In genomic region chr22:19959043-19959586, GRCh38 we compare ENCODE assay signal across 9 cellular contexts. TPM values are rescaled to one million over a fixed set of nuclear protein-coding genes. Genes with fewer than 3 reads are reported as not detected.
DNase-seq lines count a peak whose midpoint lies in the region; ATAC-seq and TF ChIP-seq lines count a peak whose summit lies in the region.
"Had no signal": no experiment of that assay in that cellular context is flagged by ENCODE, and none has a peak within 500 bp of the region (broad histone marks: within the 10 kb centered on the region; RNA-seq: fewer than 3 reads in every experiment).

No MANE protein-coding gene starts in this region.

- no peak overlapping the region for H2BK15ac ChIP-seq in IMR-90 (ENCODE audit: low read depth, low read length)

- TF ChIP-seq CTCF in IMR-90 (conservative IDR thresholded peaks at IDR 0.05; ENCODE audit: low read depth, low read length), result no peak
- TF ChIP-seq CTCF in kidney epithelial cell (IDR thresholded peaks at IDR 0.05; ENCODE audit: insufficient read depth, low read length, poor library complexity, severe bottlenecking), result no peak
- no peak for TF ChIP-seq CTCF in suprapubic skin (IDR thresholded peaks at IDR 0.05)

- H2BK5ac ChIP-seq in IMR-90 (ENCODE audit: low read depth, low read length, poor library complexity, severe bottlenecking), result no peak overlapping the region

- intact Hi-C loops in IMR-90 (cut with micrococcal nuclease), result no loop called here
- intact Hi-C loops in dendritic cell treated with granulocyte-macrophage colony-stimulating factor and Interleukin-4, amounts not matched to agents 40 ng/mL and 50 ng/mL, for 4 days (cut with micrococcal nuclease), result no loop called here

- peak overlapping the region; percentile 57; the same call in 1 of the 2 replicates for H3K14ac ChIP-seq in IMR-90 (replicated peaks; ENCODE audit: low read depth, low read length)

- peak overlapping the region; percentile 32 for H3K27ac Mint-ChIP-seq in dendritic cell treated with granulocyte-macrophage colony-stimulating factor and Interleukin-4, amounts not matched to agents 40 ng/mL and 50 ng/mL, for 4 days

- peaks cover 31% of the 10 kb centered on the region for H3K9me1 ChIP-seq in IMR-90 (ENCODE audit: insufficient read depth, low read length)

- H3K36me3 Mint-ChIP-seq in dendritic cell treated with granulocyte-macrophage colony-stimulating factor and Interleukin-4, amounts not matched to agents 40 ng/mL and 50 ng/mL, for 4 days (ENCODE audit: low read depth), result peaks cover 77% of the 10 kb centered on the region

- H3K4me3 ChIP-seq in IMR-90 (ENCODE audit: insufficient read depth, low read depth, low read length), result no peak overlapping the region
- peak overlapping the region; percentile 15 for H3K4me3 ChIP-seq in kidney epithelial cell (ENCODE audit: low read depth, low read length)
- H3K4me3 ChIP-seq in suprapubic skin, result peak overlapping the region; percentile 41

- POLR2A ChIA-PET in IMR-90 (lab: Charles Lee; ENCODE audit: unreplicated experiment), result interaction anchor here (0.5 kb wide), 1 partner anchor 1739 kb away, joined by 3 read pairs; no protein-coding TSS in a partner anchor

- H3K36me3 ChIP-seq in IMR-90 (ENCODE audit: control insufficient read depth, insufficient read depth, low read length), result peaks cover 23% of the 10 kb centered on the region
- H3K36me3 ChIP-seq in kidney epithelial cell (ENCODE audit: control insufficient read depth, insufficient read depth, low read length), result peaks cover 1% of the 10 kb centered on the region
- peaks cover under 1% of the 10 kb centered on the region for H3K36me3 ChIP-seq in suprapubic skin

- H3K27ac ChIP-seq in IMR-90 (ENCODE audit: insufficient read depth, low read length) (no peak overlapping the region), suprapubic skin (peak overlapping the region; percentile 59)

- WGBS in IMR-90 (ENCODE audit: extremely low coverage in 2 of 2, insufficient read length in 1 of 2), 2 experiments, result 32% methylated on average over 10 of the region's 30 CpGs; no CpG with 5 or more reads in 1 of the 2 experiments
- 38% methylated on average over 30 of the region's 30 CpGs for WGBS in suprapubic skin

- peak; percentile 61 for ATAC-seq in IMR-90 (ENCODE audit: low read depth)
- no peak for ATAC-seq in HG02938 (IDR thresholded peaks at IDR 0.05; ENCODE audit: unreplicated experiment)
- no peak for ATAC-seq in HG03139 (IDR thresholded peaks at IDR 0.05; ENCODE audit: unreplicated experiment)

- H3K27me3 ChIP-seq in IMR-90 (ENCODE audit: control insufficient read depth, insufficient read depth, low read length), result no peaks in the 10 kb centered on the region
- H3K27me3 ChIP-seq in kidney epithelial cell (ENCODE audit: control insufficient read depth, insufficient read depth, low read length), result no peaks in the 10 kb centered on the region
- H3K27me3 ChIP-seq in suprapubic skin, result no peaks in the 10 kb centered on the region

- peaks cover 36% of the 10 kb centered on the region for H3K4me1 Mint-ChIP-seq in dendritic cell treated with granulocyte-macrophage colony-stimulating factor and Interleukin-4, amounts not matched to agents 40 ng/mL and 50 ng/mL, for 4 days (ENCODE audit: low read depth)

- in situ Hi-C loops in IMR-90 (cut with MboI; ENCODE audit: low sequenced_read_pairs), result no loop called here

- H3K27me3 Mint-ChIP-seq in dendritic cell treated with granulocyte-macrophage colony-stimulating factor and Interleukin-4, amounts not matched to agents 40 ng/mL and 50 ng/mL, for 4 days, result no peaks in the 10 kb centered on the region

- H3K4me2 ChIP-seq in IMR-90 (ENCODE audit: low read depth, low read length), result peak overlapping the region; percentile 65

- H3K4me3 Mint-ChIP-seq in dendritic cell treated with granulocyte-macrophage colony-stimulating factor and Interleukin-4, amounts not matched to agents 40 ng/mL and 50 ng/mL, for 4 days, result peak overlapping the region; percentile 39

- H4K8ac ChIP-seq in IMR-90 (ENCODE audit: low read depth in 2 of 2, low read length in 2 of 2), result no peak overlapping the region; a peak in 1 of 4 replicates

- H3K9ac ChIP-seq in IMR-90 (ENCODE audit: low read depth, low read length), result no peak overlapping the region

- H3K4me1 ChIP-seq in IMR-90 (ENCODE audit: control insufficient read depth, insufficient read depth, low read length), result peaks cover 25% of the 10 kb centered on the region
- H3K4me1 ChIP-seq in suprapubic skin, result peaks cover 60% of the 10 kb centered on the region

- no peak overlapping the region for H3K23ac ChIP-seq in IMR-90 (ENCODE audit: low read depth, low read length)

- H3K18ac ChIP-seq in IMR-90 (ENCODE audit: low read depth, low read length), result no peak overlapping the region

- no peaks in the 10 kb centered on the region for H3K9me3 Mint-ChIP-seq in dendritic cell treated with granulocyte-macrophage colony-stimulating factor and Interleukin-4, amounts not matched to agents 40 ng/mL and 50 ng/mL, for 4 days

- BruUV-seq in IMR-90 (replicated peaks; lab: Mats Ljungman, UMichigan), result no TSS peak

- H3K9me3 ChIP-seq in IMR-90 (ENCODE audit: control insufficient read depth, insufficient read depth, low read length) (no peaks in the 10 kb centered on the region), suprapubic skin (no peaks in the 10 kb centered on the region)

- H3K4ac ChIP-seq in IMR-90 (ENCODE audit: low read depth, low read length), result peak overlapping the region; percentile 34

- peaks cover 58% of the 10 kb centered on the region for H4K20me1 ChIP-seq in IMR-90 (ENCODE audit: insufficient read depth, low read length)

- H4K5ac ChIP-seq in IMR-90 (ENCODE audit: low read depth, low read length), result peak overlapping the region; percentile 16; the same call in 1 of the 2 replicates

- H4K91ac ChIP-seq in IMR-90 (ENCODE audit: insufficient read depth, low read depth, low read length), result no peak overlapping the region

- no peak for TF ChIP-seq RAD21 in IMR-90 (IDR thresholded peaks at IDR 0.05; ENCODE audit: low read length)

- dilution Hi-C loops in IMR-90 (cut with HindIII; ENCODE audit: low sequenced_read_pairs, unreplicated experiment), result no loop called here

- no peak overlapping the region for H2BK20ac ChIP-seq in IMR-90 (ENCODE audit: low read depth, low read length)

- H2AFZ ChIP-seq in IMR-90 (replicated peaks; ENCODE audit: low read length, poor library complexity), result peak overlapping the region; percentile 80

- CTCF ChIA-PET in IMR-90 (lab: Yijun Ruan, JAX), result interaction anchor here (1.0 kb wide), 1 partner anchor 229 kb away, joined by 4 read pairs; no protein-coding TSS in a partner anchor

- peaks cover 36 to 81% of the 10 kb centered on the region in 2 experiments for H3K79me1 ChIP-seq in IMR-90 (ENCODE audit: low read depth in 1 of 2, low read length in 2 of 2)

- DNase-seq in IMR-90 (peak; percentile 39), kidney epithelial cell (ENCODE audit: low read depth) (no peak), suprapubic skin (ENCODE audit: low spot score in 2 of 2) (peak; percentile 87 to 90), COLO668 (lab: John Stamatoyannopoulos, UW; ENCODE audit: unreplicated experiment) (no peak)
- DNase-seq in effector CD8-positive, alpha-beta T cell (lab: John Stamatoyannopoulos, UW), result no peak
- DNase-seq: NCI-H1417 treated with DMSO at 0.1 percent for 48 hours had no signal

- peak overlapping the region; percentile 70 for H2AK9ac ChIP-seq in IMR-90 (replicated peaks; ENCODE audit: low read depth, low read length, poor library complexity)

- TF ChIP-seq EP300 in suprapubic skin (IDR thresholded peaks at IDR 0.05), result no peak

- peak overlapping the region; percentile 54; the same call in 1 of the 2 replicates for H2AK5ac ChIP-seq in IMR-90 (ENCODE audit: low read depth, low read length)

- no peak overlapping the region for H3K56ac ChIP-seq in IMR-90 (ENCODE audit: extremely low read depth, insufficient read depth, low read length)

- no peak for TF ChIP-seq POLR2A in IMR-90 (IDR thresholded peaks at IDR 0.05; ENCODE audit: low read depth, low read length)
- no peak for TF ChIP-seq POLR2A in suprapubic skin (IDR thresholded peaks at IDR 0.05)

- H2BK120ac ChIP-seq in IMR-90 (ENCODE audit: low read depth, low read length), result no peak overlapping the region

TF ChIP-seq in IMR-90, 13 proteins besides CTCF, POLR2A, EP300 and RAD21:
- TF ChIP-seq RFX5 (IDR thresholded peaks at IDR 0.05; ENCODE audit: low read depth, low read length) (no peak), MXI1 (IDR thresholded peaks at IDR 0.05; ENCODE audit: borderline replicate concordance, low read depth, low read length) (no peak), FOS (IDR thresholded peaks at IDR 0.05; ENCODE audit: low read depth, low read length) (no peak), MAFK (IDR thresholded peaks at IDR 0.05; ENCODE audit: low read depth, low read length) (no peak)

RNA-seq across cellular contexts. Expression of gene TXNRD2, which starts 17.5 kb away (rescaled TPM):
- 14.7 and 15.6 TPM in 2 replicates for total RNA-seq in IMR-90 (2012; rRNA removed)
- polyA plus RNA-seq in IMR-90 (2012; rRNA removed), result 25.7 and 28.4 TPM in 2 replicates
- polyA plus RNA-seq in IMR-90 (2012; cell fraction: cytosol; rRNA removed), result 29.7 and 38.9 TPM in 2 replicates
- polyA plus RNA-seq in IMR-90 (2012; cell fraction: nucleus; rRNA removed; ENCODE audit: low replicate concordance), result 47.3 and 92.8 TPM in 2 replicates
- total RNA-seq in kidney epithelial cell, result 30.0 and 50.4 TPM in 2 replicates
- 10 to 100 TPM in 2 of 4 donors, 1 to 10 TPM in 2; 8.4 to 33.2 (median 15.7) TPM for total RNA-seq in suprapubic skin

RNA-seq across cellular contexts. Expression of gene COMT, which starts 17.5 kb away (rescaled TPM):
- 175 and 202 TPM in 2 replicates for total RNA-seq in IMR-90 (2012; rRNA removed)
- 296 and 347 TPM in 2 replicates for polyA plus RNA-seq in IMR-90 (2012; rRNA removed)
- polyA plus RNA-seq in IMR-90 (2012; cell fraction: cytosol; rRNA removed), result 473 and 691 TPM in 2 replicates
- 159 and 329 TPM in 2 replicates for polyA plus RNA-seq in IMR-90 (2012; cell fraction: nucleus; rRNA removed; ENCODE audit: low replicate concordance)
- total RNA-seq in kidney epithelial cell, result 371 and 403 TPM in 2 replicates
- total RNA-seq in suprapubic skin, result 100 to 1,000 TPM; 206 to 293 (median 246) TPM

RNA-seq across cellular contexts. Expression of gene ARVCF, which starts 57.5 kb away (rescaled TPM):
- 8.6 and 12.2 TPM in 2 replicates for total RNA-seq in IMR-90 (2012; rRNA removed)
- 14.1 and 18.1 TPM in 2 replicates for polyA plus RNA-seq in IMR-90 (2012; rRNA removed)
- polyA plus RNA-seq in IMR-90 (2012; cell fraction: cytosol; rRNA removed), result 8.9 and 14.7 TPM in 2 replicates
- 46.1 and 149 TPM in 2 replicates for polyA plus RNA-seq in IMR-90 (2012; cell fraction: nucleus; rRNA removed; ENCODE audit: low replicate concordance)
- total RNA-seq in kidney epithelial cell, result 74.5 and 107 TPM in 2 replicates
- 10 to 100 TPM; 22.9 to 38.4 (median 26.0) TPM for total RNA-seq in suprapubic skin

Comparison
In these comparisons a context has a peak if more than half of its experiments do, and no peak if none do; other contexts are left out.
1. DNase-seq: peak in IMR-90 (single experiment) and suprapubic skin (2 of 2); none in kidney epithelial cell (single experiment), effector CD8-positive, alpha-beta T cell (single experiment) and COLO668 (single experiment).